In genomic region chr1:53197301-53198205, GRCh38 we compare ENCODE assay signal across 8 cellular contexts. TPM values are rescaled to one million over a fixed set of nuclear protein-coding genes. Genes with fewer than 3 reads are reported as not detected.
DNase-seq lines count a peak whose midpoint lies in the region; ATAC-seq, FAIRE-seq and TF ChIP-seq lines count a peak whose summit lies in the region.

No MANE protein-coding gene starts in this region.

- H2BK12ac ChIP-seq in H1 (ENCODE audit: low read depth, low read length) = no peak overlapping the region

- peaks cover 6 to 23% (median 14%) of the 10 kb centered on the region in 5 donors for H3K36me3 Mint-ChIP-seq in naive thymus-derived CD4-positive, alpha-beta T cell

- DNase-seq in GM12865 (ENCODE audit: low read depth) (no peak), PC-9 (no peak), H1 (ENCODE audit: low read depth in 1 of 2, low spot score in 2 of 2) (no peak)
- DNase-seq in naive thymus-derived CD4-positive, alpha-beta T cell = no peak
- no peak for DNase-seq in activated CD4-positive, alpha-beta T cell treated with anti-CD3 and anti-CD28 coated beads, Interleukin-2, amount 50 U/mL, for 4 hours

- no peak overlapping the region for H3K23ac ChIP-seq in H1 (ENCODE audit: insufficient read length)

- H2BK120ac ChIP-seq in H1 (replicated peaks; ENCODE audit: low read depth, low read length) = no peak overlapping the region

- H2BK5ac ChIP-seq in H1 (ENCODE audit: low read depth, low read length) = 0 out of 2 replicates have a peak overlapping the region, but pooled peaks have one; percentile 77

- FAIRE-seq in H1 (lab: Jason Lieb, UNC) = no peak

- no peak overlapping the region for H2BK20ac ChIP-seq in H1 (ENCODE audit: low read length)

- intact Hi-C loops in PC-9 (cut with micrococcal nuclease; ENCODE audit: unreplicated experiment) = loop anchor here (5.0 kb wide), 1 partner anchor 795 kb away; the partner anchor contains the start of genes ORC1 and PRPF38A
- intact Hi-C loops in naive thymus-derived CD4-positive, alpha-beta T cell (cut with micrococcal nuclease) = loop anchor here (2.0 to 5.0 kb wide), 9 partner anchors 180 to 1320 kb away; partner anchors contain the start of genes NDC1 (in 2 of the 2), NRDC (in 2 of the 2), CC2D1B (in 1 of the 2) and ECHDC2 (in 1 of the 2)

- H3K4me1 Mint-ChIP-seq in naive thymus-derived CD4-positive, alpha-beta T cell = peaks cover 14 to 50% (median 44%) of the 10 kb centered on the region in 7 donors

- H3K9me3 ChIP-seq in PC-9 (ENCODE audit: insufficient read depth, low read depth) (no peaks in the 10 kb centered on the region), H1 (ENCODE audit: insufficient read depth in 2 of 2, low read depth in 1 of 2, low read length in 1 of 2) (no peaks in the 10 kb centered on the region)
- no peaks in the 10 kb centered on the region for H3K9me3 ChIP-seq in naive thymus-derived CD4-positive, alpha-beta T cell (ENCODE audit: control insufficient read depth in 2 of 3, low read length in 3 of 3)

- H3K4me3 ChIP-seq in GM12865 (ENCODE audit: low read depth, low read length) (peak overlapping the region; percentile 79), PC-9 (peak overlapping the region; percentile 74), H1 (ENCODE audit: extremely low read depth in 1 of 4, insufficient read depth in 2 of 4, low read depth in 3 of 4, low read length in 4 of 4) (peak overlapping the region; percentile 73 to 93 (median 88))
- peak overlapping the region; percentile 91 for H3K4me3 ChIP-seq in naive thymus-derived CD4-positive, alpha-beta T cell (ENCODE audit: low read length)

- no peak overlapping the region for H4K91ac ChIP-seq in H1 (replicated peaks; ENCODE audit: insufficient read length, low read length)

- BruUV-seq in PC-9 (replicated peaks; lab: Mats Ljungman, UMichigan) = no TSS peak

- WGBS in H1 (ENCODE audit: extremely low coverage in 1 of 2, insufficient coverage in 1 of 2, insufficient read length in 1 of 2, insufficient replicate concordance in 2 of 2, low coverage in 1 of 2, low lambda C conversion rate in 2 of 2, missing lambda C conversion rate in 1 of 2), 2 experiments = 44% methylated on average over 13 of the region's 13 CpGs; no CpG with 5 or more reads in 1 of the 2 experiments

- CTCF ChIA-PET in PC-9 (lab: Charles Lee) (no interaction called here), H1 (lab: Charles Lee; ENCODE audit: partially characterized antibody) (interaction anchor here (0.6 to 5.7 kb wide), 3 partner anchors 12 to 56 kb away, joined by 3 to 42 read pairs (median 4); no protein-coding TSS in a partner anchor)
- CTCF ChIA-PET in naive thymus-derived CD4-positive, alpha-beta T cell (lab: Charles Lee) = no interaction called here

- H4K20me1 ChIP-seq in PC-9 (ENCODE audit: insufficient read depth) = no peaks in the 10 kb centered on the region
- H4K20me1 ChIP-seq in H1 (replicated peaks in 1 of 2; ENCODE audit: control insufficient read depth in 1 of 2, insufficient read depth in 2 of 2, low read length in 2 of 2) = no peaks in the 10 kb centered on the region

- no peak overlapping the region for H4K8ac ChIP-seq in H1 (ENCODE audit: extremely low read depth, insufficient read depth, low read length)

- no peak for TF ChIP-seq CTCF in GM12865 (IDR thresholded peaks at IDR 0.05; ENCODE audit: insufficient read depth, low read depth, low read length, missing control alignments)
- no peak for TF ChIP-seq CTCF in PC-9 (conservative IDR thresholded peaks at IDR 0.05)
- TF ChIP-seq CTCF in H1 (IDR thresholded peaks at IDR 0.05; ENCODE audit: control extremely low read depth in 1 of 3, insufficient read depth in 1 of 3, low read depth in 1 of 3, low read length in 3 of 3) = no peak

- H4K5ac ChIP-seq in H1 (ENCODE audit: insufficient read length, low read depth, low read length) = peak overlapping the region; percentile 6

- ATAC-seq in naive thymus-derived CD4-positive, alpha-beta T cell = no peak
- ATAC-seq in HG03439 (IDR thresholded peaks at IDR 0.05; ENCODE audit: unreplicated experiment) (no peak), GM19324 (IDR thresholded peaks at IDR 0.05; ENCODE audit: low FRiP score, unreplicated experiment) (no peak), HG03108 (IDR thresholded peaks at IDR 0.05; ENCODE audit: unreplicated experiment) (no peak)

- TF ChIP-seq POLR2A in H1 (IDR thresholded peaks at IDR 0.05; ENCODE audit: control extremely low read depth in 1 of 2, low read depth in 2 of 2, low read length in 2 of 2) = no peak

- H3K9me2 ChIP-seq in PC-9 (ENCODE audit: insufficient read depth) = no peaks in the 10 kb centered on the region

- H3K79me2 ChIP-seq in PC-9 (ENCODE audit: low read depth) (peaks cover 25% of the 10 kb centered on the region), H1 (ENCODE audit: control insufficient read depth in 1 of 2, insufficient read depth in 2 of 2, low read length in 2 of 2) (peaks cover 0 to 8% of the 10 kb centered on the region in 2 experiments; a peak in 1 of 4 replicates)

- H3K4me2 ChIP-seq in PC-9 = peak overlapping the region; percentile 79
- peak overlapping the region; percentile 75 to 93 for H3K4me2 ChIP-seq in H1 (ENCODE audit: insufficient read depth in 1 of 2, low read depth in 2 of 2, low read length in 2 of 2)

- no peak overlapping the region for H2AK5ac ChIP-seq in H1 (ENCODE audit: low read depth, low read length)

- POLR2A ChIA-PET in PC-9 (lab: Charles Lee; ENCODE audit: unreplicated experiment) (no interaction called here), H1 (lab: Charles Lee; ENCODE audit: partially characterized antibody) (interaction anchor here (0.5 to 2.0 kb wide), 6 partner anchors 10 to 800 kb away, joined by 3 to 6 read pairs (median 3); no protein-coding TSS in a partner anchor)
- POLR2A ChIA-PET in naive thymus-derived CD4-positive, alpha-beta T cell (lab: Charles Lee) = interaction anchor here (0.7 to 6.3 kb wide), 4 partner anchors 15 to 23 kb away, joined by 3 to 42 read pairs (median 3); partner anchors contain the start of gene CZIB

- no peak overlapping the region for H3K14ac ChIP-seq in H1 (ENCODE audit: insufficient read length)

- H3K4me1 ChIP-seq in PC-9 (replicated peaks; ENCODE audit: insufficient read depth) = peaks cover 29% of the 10 kb centered on the region
- H3K4me1 ChIP-seq in H1 (replicated peaks in 1 of 4; ENCODE audit: control insufficient read depth in 3 of 4, insufficient read depth in 4 of 4, low read length in 3 of 4) = peaks cover 2 to 6% (median 4%) of the 10 kb centered on the region in 4 experiments; a peak in 4 of 7 replicates
- peaks cover 16 to 20% of the 10 kb centered on the region in 2 donors for H3K4me1 ChIP-seq in naive thymus-derived CD4-positive, alpha-beta T cell (ENCODE audit: control insufficient read depth in 2 of 2, insufficient read depth in 2 of 2, low read length in 2 of 2)

- H3K27me3 ChIP-seq in PC-9 (ENCODE audit: insufficient read depth, low read depth) (no peaks in the 10 kb centered on the region), H1 (replicated peaks in 1 of 4; ENCODE audit: control insufficient read depth in 3 of 4, extremely low read depth in 1 of 4, insufficient read depth in 3 of 4, low read length in 3 of 4) (peaks cover 0 to 4% (median 1%) of the 10 kb centered on the region in 4 experiments; a peak in 4 of 7 replicates)
- no peaks in the 10 kb centered on the region for H3K27me3 ChIP-seq in naive thymus-derived CD4-positive, alpha-beta T cell (ENCODE audit: control insufficient read depth in 2 of 2, insufficient read depth in 2 of 2, low read length in 2 of 2)

- no peak overlapping the region for H2BK15ac ChIP-seq in H1 (ENCODE audit: low read length)

- H3K27ac ChIP-seq in PC-9 = peak overlapping the region; percentile 64
- H3K27ac ChIP-seq in H1 (ENCODE audit: low read depth, low read length) = peak overlapping the region; percentile 61; the same call in 1 of the 2 replicates
- H3K27ac ChIP-seq in naive thymus-derived CD4-positive, alpha-beta T cell (ENCODE audit: low read depth, low read length) = peak overlapping the region; percentile 98

- no peak for TF ChIP-seq RAD21 in H1 (IDR thresholded peaks at IDR 0.05 in 1 of 2, conservative IDR thresholded peaks at IDR 0.05 in 1 of 2; ENCODE audit: low read depth in 2 of 2, low read length in 2 of 2)

- no peaks in the 10 kb centered on the region for H3K27me3 Mint-ChIP-seq in naive thymus-derived CD4-positive, alpha-beta T cell

- no peaks in the 10 kb centered on the region; the same call in none of the 2 replicates for H3K79me1 ChIP-seq in H1 (ENCODE audit: low read depth, low read length)

- H3K9me3 Mint-ChIP-seq in naive thymus-derived CD4-positive, alpha-beta T cell = peaks cover 0 to 3% (median 0%) of the 10 kb centered on the region in 11 donors

- no peak overlapping the region for H3K18ac ChIP-seq in H1 (ENCODE audit: extremely low read depth, low read length)

- peaks cover 19% of the 10 kb centered on the region for H3K36me3 ChIP-seq in PC-9 (ENCODE audit: low read depth)
- H3K36me3 ChIP-seq in H1 (ENCODE audit: control insufficient read depth in 2 of 4, insufficient read depth in 4 of 4, low read length in 3 of 4) = peaks cover 0 to 14% (median 7%) of the 10 kb centered on the region in 4 experiments; a peak in 5 of 8 replicates
- peaks cover 0 to 19% (median 0%) of the 10 kb centered on the region in 3 experiments for H3K36me3 ChIP-seq in naive thymus-derived CD4-positive, alpha-beta T cell (ENCODE audit: control insufficient read depth in 2 of 3, insufficient read depth in 3 of 3, low read length in 3 of 3)

- no peak overlapping the region for H3K4ac ChIP-seq in H1 (replicated peaks; ENCODE audit: insufficient read length, low read depth, low read length)

- H2AFZ ChIP-seq in PC-9 (peak overlapping the region; percentile 82), H1 (ENCODE audit: low read length) (no peak overlapping the region)

- peak overlapping the region; percentile 90 to 100 (median 97) for H3K27ac Mint-ChIP-seq in naive thymus-derived CD4-positive, alpha-beta T cell

- peaks cover 5% of the 10 kb centered on the region for H3K23me2 ChIP-seq in H1 (ENCODE audit: low read depth, low read length)

- H3K4me3 Mint-ChIP-seq in naive thymus-derived CD4-positive, alpha-beta T cell = peak overlapping the region; percentile 88 to 100 (median 98)

- no peak for TF ChIP-seq EP300 in H1 (IDR thresholded peaks at IDR 0.05; ENCODE audit: borderline replicate concordance in 1 of 2, low read depth in 2 of 2, low read length in 2 of 2)

- H3K56ac ChIP-seq in H1 (replicated peaks; ENCODE audit: insufficient read length, low read depth, low read length) = no peak overlapping the region

- H3K9ac ChIP-seq in H1 (replicated peaks in 1 of 4; ENCODE audit: extremely low read depth in 1 of 4, low read depth in 3 of 4, low read length in 3 of 4) = peak overlapping the region; percentile 65 to 80 (median 75)

- H3F3A ChIP-seq in PC-9 (ENCODE audit: insufficient read depth, low read depth) = peaks cover 7% of the 10 kb centered on the region; the same call in 1 of the 2 replicates

RNA-seq across cellular contexts. Expression of gene CPT2, which starts 0.9 kb away (rescaled TPM):
- 32.2 and 35.7 TPM in 2 replicates for total RNA-seq in PC-9 (2021)
- 21.6 and 23.9 TPM in 2 replicates for total RNA-seq in H1 (2021; fragmentation: NEBNext Ultra II Directional; extraction: Animal tissue kit (Norgen Biotek cat#: 25700))
- polyA plus RNA-seq in H1 (2011; rRNA removed) = 25.5 and 29.9 TPM in 2 replicates
- polyA plus RNA-seq in H1 (2011; cell fraction: cytosol; rRNA removed) = 25.8 TPM
- 21.9 TPM for polyA plus RNA-seq in H1 (2011; cell fraction: nucleus; rRNA removed)
- 17.9 to 23.3 TPM (median 21.0 TPM) in 4 replicates for polyA plus RNA-seq in H1 (2012, experiment 1 of 2)
- 24.4 TPM for polyA plus RNA-seq in H1 (2012, experiment 2 of 2)
- 25.0 TPM for polyA plus RNA-seq in H1 (2013, experiment 1 of 2)
- 21.4 TPM for polyA plus RNA-seq in H1 (2013, experiment 2 of 2)
- 30.4 and 32.2 TPM in 2 replicates for polyA minus RNA-seq in H1 (2011; rRNA and poly(A)+ RNA removed)
- polyA minus RNA-seq in H1 (2011; cell fraction: cytosol; rRNA and poly(A)+ RNA removed) = 14.7 TPM
- 16.6 TPM for polyA minus RNA-seq in H1 (2011; cell fraction: nucleus; rRNA and poly(A)+ RNA removed)
- 10 to 100 TPM in 4 of 5 experiments, 1 to 10 TPM in 1; 8.8 to 23.0 (median 13.4) TPM for total RNA-seq in naive thymus-derived CD4-positive, alpha-beta T cell
- polyA plus RNA-seq in naive thymus-derived CD4-positive, alpha-beta T cell = 10 to 100 TPM; 18.7 to 23.2 TPM

RNA-seq across cellular contexts. Expression of gene CZIB, which starts 22.9 kb away (rescaled TPM):
- 50.3 and 51.1 TPM in 2 replicates for total RNA-seq in PC-9 (2021)
- total RNA-seq in H1 (2021; fragmentation: NEBNext Ultra II Directional; extraction: Animal tissue kit (Norgen Biotek cat#: 25700)) = 46.5 and 46.8 TPM in 2 replicates
- polyA plus RNA-seq in H1 (2011; rRNA removed) = 36.1 and 48.0 TPM in 2 replicates
- polyA plus RNA-seq in H1 (2011; cell fraction: cytosol; rRNA removed) = 60.0 TPM
- 39.5 TPM for polyA plus RNA-seq in H1 (2011; cell fraction: nucleus; rRNA removed)
- polyA plus RNA-seq in H1 (2012, experiment 1 of 2) = 50.0 to 63.5 TPM (median 59.6 TPM) in 4 replicates
- 25.2 TPM for polyA plus RNA-seq in H1 (2012, experiment 2 of 2)
- polyA plus RNA-seq in H1 (2013, experiment 1 of 2) = 43.0 TPM
- polyA plus RNA-seq in H1 (2013, experiment 2 of 2) = 44.6 TPM
- polyA minus RNA-seq in H1 (2011; rRNA and poly(A)+ RNA removed) = 28.3 and 29.4 TPM in 2 replicates
- 13.9 TPM for polyA minus RNA-seq in H1 (2011; cell fraction: cytosol; rRNA and poly(A)+ RNA removed)
- 47.7 TPM for polyA minus RNA-seq in H1 (2011; cell fraction: nucleus; rRNA and poly(A)+ RNA removed)
- total RNA-seq in naive thymus-derived CD4-positive, alpha-beta T cell = 10 to 100 TPM; 41.9 to 94.9 (median 51.4) TPM
- 10 to 100 TPM; 77.5 to 80.1 TPM for polyA plus RNA-seq in naive thymus-derived CD4-positive, alpha-beta T cell

RNA-seq across cellular contexts. Expression of gene MAGOH, which starts 40.8 kb away (rescaled TPM):
- 48.0 and 75.7 TPM in 2 replicates for total RNA-seq in PC-9 (2021)
- total RNA-seq in H1 (2021; fragmentation: NEBNext Ultra II Directional; extraction: Animal tissue kit (Norgen Biotek cat#: 25700)) = 74.3 and 74.5 TPM in 2 replicates
- polyA plus RNA-seq in H1 (2011; rRNA removed) = 18.5 and 46.9 TPM in 2 replicates
- 82.8 TPM for polyA plus RNA-seq in H1 (2011; cell fraction: cytosol; rRNA removed)
- 4.7 TPM for polyA plus RNA-seq in H1 (2011; cell fraction: nucleus; rRNA removed)
- polyA plus RNA-seq in H1 (2012, experiment 1 of 2) = 106 to 184 TPM (median 121 TPM) in 4 replicates
- polyA plus RNA-seq in H1 (2012, experiment 2 of 2) = 50.6 TPM
- 103 TPM for polyA plus RNA-seq in H1 (2013, experiment 1 of 2)
- polyA plus RNA-seq in H1 (2013, experiment 2 of 2) = 107 TPM
- 11.2 and 14.2 TPM in 2 replicates for polyA minus RNA-seq in H1 (2011; rRNA and poly(A)+ RNA removed)
- polyA minus RNA-seq in H1 (2011; cell fraction: cytosol; rRNA and poly(A)+ RNA removed) = 27.8 TPM
- polyA minus RNA-seq in H1 (2011; cell fraction: nucleus; rRNA and poly(A)+ RNA removed) = 24.8 TPM
- 10 to 100 TPM; 37.7 to 76.7 (median 52.3) TPM for total RNA-seq in naive thymus-derived CD4-positive, alpha-beta T cell
- polyA plus RNA-seq in naive thymus-derived CD4-positive, alpha-beta T cell = 100 to 1,000 TPM in 1 of 2 donors, 10 to 100 TPM in 1; 97.2 to 108 TPM

RNA-seq across cellular contexts. Expression of gene SLC1A7, which starts 55.1 kb away (rescaled TPM):
- total RNA-seq in PC-9 (2021) = not detected in 2 replicates
- total RNA-seq in H1 (2021; fragmentation: NEBNext Ultra II Directional; extraction: Animal tissue kit (Norgen Biotek cat#: 25700)) = not detected in 2 replicates
- 0.03 TPM in 1 of 2 replicates, not detected in the other for polyA plus RNA-seq in H1 (2011; rRNA removed)
- polyA plus RNA-seq in H1 (2011; cell fraction: cytosol; rRNA removed) = not detected
- polyA plus RNA-seq in H1 (2011; cell fraction: nucleus; rRNA removed) = 0.10 TPM
- not detected in 4 replicates for polyA plus RNA-seq in H1 (2012, experiment 1 of 2)
- not detected for polyA plus RNA-seq in H1 (2012, experiment 2 of 2)
- polyA plus RNA-seq in H1 (2013, experiment 1 of 2) = not detected
- not detected for polyA plus RNA-seq in H1 (2013, experiment 2 of 2)
- not detected in 2 replicates for polyA minus RNA-seq in H1 (2011; rRNA and poly(A)+ RNA removed)
- polyA minus RNA-seq in H1 (2011; cell fraction: cytosol; rRNA and poly(A)+ RNA removed) = not detected
- polyA minus RNA-seq in H1 (2011; cell fraction: nucleus; rRNA and poly(A)+ RNA removed) = not detected
- total RNA-seq in naive thymus-derived CD4-positive, alpha-beta T cell = 1 to 10 TPM in 1 of 5 experiments, under 1 TPM in 1, not detected in 3; 0.16 to 1.8 TPM
- polyA plus RNA-seq in naive thymus-derived CD4-positive, alpha-beta T cell = not detected
